Comparison of ENCODE assay signal across 8 cellular contexts in the genomic region with DNA sequence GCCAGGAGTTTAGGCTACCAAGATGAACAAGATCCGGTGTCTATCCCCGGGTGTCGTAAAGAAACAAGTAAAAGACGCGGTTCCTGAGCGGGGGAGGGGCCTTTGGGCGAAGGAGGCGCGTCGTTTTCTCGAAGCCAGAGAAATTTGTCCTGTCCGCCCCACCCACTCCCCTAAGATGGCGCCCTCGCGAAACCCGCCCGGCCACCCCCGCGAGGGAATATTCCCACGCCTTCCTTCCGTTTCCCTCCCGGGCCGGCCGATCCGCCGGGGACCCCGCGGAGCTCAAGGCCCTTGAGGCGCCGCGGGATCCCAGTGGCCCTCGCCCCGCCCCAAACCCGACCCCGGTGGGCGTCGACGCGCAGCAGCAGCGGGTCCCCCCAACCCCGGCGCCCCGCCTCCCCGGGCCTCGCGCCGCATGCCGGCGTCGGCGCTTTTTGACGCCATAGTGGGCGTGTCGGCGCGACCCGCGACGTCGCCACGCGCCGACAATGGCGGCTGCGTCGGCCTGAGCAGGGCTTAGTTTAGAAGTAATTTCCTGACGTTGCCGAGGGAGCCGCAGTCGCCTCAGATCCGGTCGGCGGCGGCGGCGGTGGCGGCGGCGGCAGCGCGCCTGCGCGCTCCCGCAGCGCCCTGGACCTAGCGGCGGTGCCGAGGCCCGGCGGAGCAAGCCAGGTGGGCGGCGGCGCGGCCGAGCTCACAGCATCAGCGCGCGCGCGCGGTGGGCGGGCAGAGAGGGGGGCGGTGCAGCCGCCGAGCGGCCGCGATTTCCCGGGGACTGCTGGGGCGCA. TPM values are rescaled to one million over a fixed set of nuclear protein-coding genes. Genes with fewer than 3 reads are reported as not detected.
DNase-seq lines count a peak whose midpoint lies in the region; ATAC-seq, FAIRE-seq and TF ChIP-seq lines count a peak whose summit lies in the region.

No MANE protein-coding gene starts in this region.

- dilution Hi-C loops in keratinocyte (cut with MboI; ENCODE audit: extremely low pct_ligation_motif_present, low sequenced_read_pairs) = no loop called here

- no peaks in the 10 kb centered on the region for H3K9me3 ChIP-seq in keratinocyte (ENCODE audit: control insufficient read depth, low read depth, low read length)

- H2AFZ ChIP-seq in keratinocyte (ENCODE audit: control insufficient read depth, low read length) = peak overlapping the region; percentile 86

- peak overlapping the region; percentile 84 for H3K4me3 Mint-ChIP-seq in central memory CD8-positive, alpha-beta T cell

- DNase-seq in AG20443 (ENCODE audit: low spot score) (peak; percentile 87), NCI-H446 (lab: John Stamatoyannopoulos, UW) (peak; percentile 75 to 92), keratinocyte (ENCODE audit: low read depth, low spot score) (no peak)
- peak; percentile 69 to 83 for DNase-seq in central memory CD8-positive, alpha-beta T cell (ENCODE audit: low spot score in 2 of 2)
- peak; percentile 76 for DNase-seq in stimulated activated CD4-positive, alpha-beta T cell treated with anti-CD3 and anti-CD28 coated beads, Interleukin-12 subunit alpha, Interleukin-12 subunit beta, amount 100 ng/mL, for 4 hours

- peak overlapping the region; percentile 91 for H3K27ac Mint-ChIP-seq in central memory CD8-positive, alpha-beta T cell (ENCODE audit: low read depth)

- H3K9ac ChIP-seq in keratinocyte (ENCODE audit: control insufficient read depth, extremely low read depth, insufficient read depth, low read length) = peak overlapping the region; percentile 80

- H3K36me3 ChIP-seq in keratinocyte (ENCODE audit: control insufficient read depth in 2 of 2, extremely low read depth in 1 of 2, insufficient read depth in 2 of 2, low read length in 2 of 2) = no peaks in the 10 kb centered on the region

- peaks cover 19% of the 10 kb centered on the region for H3K36me3 Mint-ChIP-seq in central memory CD8-positive, alpha-beta T cell (ENCODE audit: insufficient read depth)

- peaks cover 5% of the 10 kb centered on the region for H3K27me3 Mint-ChIP-seq in central memory CD8-positive, alpha-beta T cell

- peaks cover 12% of the 10 kb centered on the region for H3K4me1 Mint-ChIP-seq in central memory CD8-positive, alpha-beta T cell

- no peaks in the 10 kb centered on the region for H3K27me3 ChIP-seq in keratinocyte (ENCODE audit: control insufficient read depth, extremely low read depth, insufficient read depth, low read length)

- H3K9me1 ChIP-seq in keratinocyte (ENCODE audit: control insufficient read depth, extremely low read depth, insufficient read depth, low read length) = no peaks in the 10 kb centered on the region

- no peak for TF ChIP-seq CTCF in keratinocyte (optimal IDR thresholded peaks at IDR 0.05 in 1 of 3, IDR thresholded peaks at IDR 0.05 in 1 of 3, conservative IDR thresholded peaks at IDR 0.05 in 1 of 3; ENCODE audit: extremely low read depth in 1 of 3, insufficient read depth in 2 of 3, low read length in 3 of 3)

- H3K4me1 ChIP-seq in keratinocyte (ENCODE audit: control insufficient read depth, extremely low read depth, insufficient read depth, low read length) = no peaks in the 10 kb centered on the region

- no peaks in the 10 kb centered on the region for H3K9me3 Mint-ChIP-seq in central memory CD8-positive, alpha-beta T cell

- peak overlapping the region; percentile 81 for H3K27ac ChIP-seq in keratinocyte (ENCODE audit: control insufficient read depth, insufficient read depth, low read length)

- H3K4me3 ChIP-seq in keratinocyte (ENCODE audit: control insufficient read depth in 2 of 3, extremely low read depth in 1 of 3, insufficient read depth in 2 of 3, low read depth in 1 of 3, low read length in 3 of 3) = peak overlapping the region; percentile 68 to 82 (median 78)

- peak; percentile 74 for ATAC-seq in GM19043 (IDR thresholded peaks at IDR 0.05; ENCODE audit: low read depth, unreplicated experiment)
- peak; percentile 74 for ATAC-seq in HG03342 (IDR thresholded peaks at IDR 0.05; ENCODE audit: unreplicated experiment)
- peak; percentile 78 to 82 for ATAC-seq in activated CD4-positive, CD25-positive, alpha-beta regulatory T cell treated with anti-CD3 and anti-CD28 coated beads, Interleukin-2, amount 50 U/mL, for 24 hours
- ATAC-seq in central memory CD8-positive, alpha-beta T cell (replicated peaks; ENCODE audit: extremely low read depth, poor library complexity, severe bottlenecking) = peak; percentile 85

- peaks cover 20% of the 10 kb centered on the region for H3K79me2 ChIP-seq in keratinocyte (ENCODE audit: control insufficient read depth, insufficient read depth, low read length)

- H3K4me2 ChIP-seq in keratinocyte (ENCODE audit: control insufficient read depth, extremely low read depth, insufficient read depth, low read depth, low read length) = peak overlapping the region; percentile 65

- no peaks in the 10 kb centered on the region for H4K20me1 ChIP-seq in keratinocyte (ENCODE audit: control insufficient read depth, extremely low read depth, insufficient read depth, low read length)

- no peak for FAIRE-seq in keratinocyte (lab: Jason Lieb, UNC)

RNA-seq across cellular contexts. Expression of gene HTATSF1, which starts 0.4 kb away (rescaled TPM):
- 0.71 to 3.1 TPM (median 1.2 TPM) in 3 replicates for polyA plus RNA-seq in keratinocyte
- 89.4 TPM for polyA plus RNA-seq in keratinocyte (2011; ENCODE audit: low read depth)
- 2.0 and 2.5 TPM in 2 replicates for polyA plus RNA-seq in keratinocyte (2011; cell fraction: cytosol; rRNA removed)
- polyA plus RNA-seq in keratinocyte (2011; cell fraction: nucleus; rRNA removed) = 3.4 and 3.5 TPM in 2 replicates
- 28.7 and 31.2 TPM in 2 replicates for polyA plus RNA-seq in keratinocyte (2012; ENCODE audit: low replicate concordance)
- 0.33 to 1.9 TPM (median 0.90 TPM) in 3 replicates for polyA minus RNA-seq in keratinocyte
- 1.5 TPM for polyA minus RNA-seq in keratinocyte (2011; cell fraction: cytosol; rRNA and poly(A)+ RNA removed)
- polyA minus RNA-seq in keratinocyte (2011; cell fraction: nucleus; rRNA and poly(A)+ RNA removed) = 0.21 and 1.3 TPM in 2 replicates

RNA-seq across cellular contexts. Expression of gene BRS3, which starts 9.2 kb away (rescaled TPM):
- polyA plus RNA-seq in keratinocyte = not detected in 3 replicates
- not detected for polyA plus RNA-seq in keratinocyte (2011; ENCODE audit: low read depth)
- not detected in 2 replicates for polyA plus RNA-seq in keratinocyte (2011; cell fraction: cytosol; rRNA removed)
- not detected in 2 replicates for polyA plus RNA-seq in keratinocyte (2011; cell fraction: nucleus; rRNA removed)
- polyA plus RNA-seq in keratinocyte (2012; ENCODE audit: low replicate concordance) = not detected in 2 replicates
- not detected in 3 replicates for polyA minus RNA-seq in keratinocyte
- not detected for polyA minus RNA-seq in keratinocyte (2011; cell fraction: cytosol; rRNA and poly(A)+ RNA removed)
- not detected in 2 replicates for polyA minus RNA-seq in keratinocyte (2011; cell fraction: nucleus; rRNA and poly(A)+ RNA removed)

RNA-seq across cellular contexts. Expression of gene VGLL1, which starts 35.1 kb away (rescaled TPM):
- 4.1 to 6.7 TPM (median 6.4 TPM) in 3 replicates for polyA plus RNA-seq in keratinocyte
- polyA plus RNA-seq in keratinocyte (2011; ENCODE audit: low read depth) = 3.4 TPM
- polyA plus RNA-seq in keratinocyte (2011; cell fraction: cytosol; rRNA removed) = 5.7 and 8.3 TPM in 2 replicates
- 3.2 and 4.2 TPM in 2 replicates for polyA plus RNA-seq in keratinocyte (2011; cell fraction: nucleus; rRNA removed)
- 7.9 and 13.1 TPM in 2 replicates for polyA plus RNA-seq in keratinocyte (2012; ENCODE audit: low replicate concordance)
- 6.9 to 19.2 TPM (median 9.7 TPM) in 3 replicates for polyA minus RNA-seq in keratinocyte
- polyA minus RNA-seq in keratinocyte (2011; cell fraction: cytosol; rRNA and poly(A)+ RNA removed) = 4.0 TPM
- 1.6 and 2.6 TPM in 2 replicates for polyA minus RNA-seq in keratinocyte (2011; cell fraction: nucleus; rRNA and poly(A)+ RNA removed)
